In the genomic region with DNA sequence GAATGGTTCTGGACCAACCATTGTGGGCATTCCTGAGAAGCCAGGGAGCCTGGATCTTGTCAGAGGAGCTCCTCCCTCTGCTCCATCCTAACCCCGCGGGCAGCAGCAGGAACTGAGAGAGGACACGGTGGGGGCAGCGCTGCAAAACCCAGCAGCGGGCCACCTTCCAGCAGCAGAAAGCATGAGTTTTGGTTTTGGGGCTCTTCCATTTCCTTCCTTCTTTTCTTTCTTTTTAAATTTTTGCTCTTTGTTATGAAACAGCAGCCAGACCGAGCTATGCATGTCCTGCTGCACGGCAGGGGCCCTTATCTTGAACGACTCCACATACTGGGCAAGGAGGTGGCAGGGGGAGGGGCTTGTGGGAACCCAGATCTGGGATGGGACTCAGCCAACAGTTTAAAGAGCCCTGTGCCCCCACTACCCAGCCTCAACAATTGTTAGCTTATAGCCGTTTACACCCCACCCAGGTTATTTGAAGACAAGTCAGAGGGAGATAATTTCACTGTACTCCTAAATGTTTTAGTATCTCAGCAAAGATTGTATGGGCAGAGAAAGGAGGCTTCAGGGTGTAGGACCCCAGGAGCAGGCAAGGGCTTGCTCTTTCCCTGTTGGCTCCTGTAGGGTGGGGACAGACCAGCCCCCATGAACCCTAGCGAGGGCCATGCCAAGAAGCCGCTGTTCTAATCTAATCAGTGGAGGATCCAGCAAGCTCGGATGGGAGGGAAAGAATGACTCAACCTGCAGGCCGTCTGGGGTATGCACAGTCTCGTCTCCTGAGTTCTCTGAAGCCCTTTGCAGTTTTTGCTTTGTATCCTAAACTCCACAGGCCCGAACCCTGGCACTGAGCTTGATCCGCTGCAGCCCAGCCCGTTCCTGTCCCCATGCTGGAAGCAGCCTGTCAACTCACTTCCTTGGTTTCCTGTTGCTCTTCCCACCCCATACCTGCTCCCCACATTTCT, we compare ENCODE assay signal across 2 cellular contexts.
TF ChIP-seq lines count a peak whose summit lies in the region.

No MANE protein-coding gene starts in this region.

TF ChIP-seq in HCT116, 20 proteins besides CTCF, POLR2A, EP300 and RAD21 (continued from another document):
- no peak for TF ChIP-seq POLR2AphosphoS5 (IDR thresholded peaks at IDR 0.05; ENCODE audit: low read depth, low read length)
- TF ChIP-seq ATF3 (IDR thresholded peaks at IDR 0.05) = no peak
- TF ChIP-seq FOSL1 (IDR thresholded peaks at IDR 0.05; ENCODE audit: low read depth) = no peak
- TF ChIP-seq ELF1 (IDR thresholded peaks at IDR 0.05; ENCODE audit: borderline replicate concordance, low read depth) = no peak
- no peak for TF ChIP-seq EZH2 (IDR thresholded peaks at IDR 0.05)
- no peak for TF ChIP-seq CBX3 (IDR thresholded peaks at IDR 0.05; ENCODE audit: low read depth)
- no peak for TF ChIP-seq ZFX (IDR thresholded peaks at IDR 0.05)
- TF ChIP-seq CEBPB (IDR thresholded peaks at IDR 0.05; ENCODE audit: low read depth) = no peak
- TF ChIP-seq EZH2phosphoT487 (IDR thresholded peaks at IDR 0.05; ENCODE audit: borderline replicate concordance) = no peak
- TF ChIP-seq YY1 (IDR thresholded peaks at IDR 0.05; ENCODE audit: extremely low read depth, insufficient replicate concordance, low read depth, low read length) = no peak
- no peak for TF ChIP-seq SP1 (IDR thresholded peaks at IDR 0.05; ENCODE audit: low read depth)
- TF ChIP-seq TCF7L2 (IDR thresholded peaks at IDR 0.05; ENCODE audit: borderline replicate concordance, extremely low read depth, insufficient read depth, insufficient read length) = no peak
- TF ChIP-seq, protein P1, sequence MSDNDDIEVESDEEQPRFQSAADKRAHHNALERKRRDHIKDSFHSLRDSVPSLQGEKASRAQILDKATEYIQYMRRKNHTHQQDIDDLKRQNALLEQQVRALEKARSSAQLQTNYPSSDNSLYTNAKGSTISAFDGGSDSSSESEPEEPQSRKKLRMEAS (IDR thresholded peaks at IDR 0.05) = no peak
- TF ChIP-seq SRF (IDR thresholded peaks at IDR 0.05; ENCODE audit: low read depth) = no peak
- TF ChIP-seq, protein P2, sequence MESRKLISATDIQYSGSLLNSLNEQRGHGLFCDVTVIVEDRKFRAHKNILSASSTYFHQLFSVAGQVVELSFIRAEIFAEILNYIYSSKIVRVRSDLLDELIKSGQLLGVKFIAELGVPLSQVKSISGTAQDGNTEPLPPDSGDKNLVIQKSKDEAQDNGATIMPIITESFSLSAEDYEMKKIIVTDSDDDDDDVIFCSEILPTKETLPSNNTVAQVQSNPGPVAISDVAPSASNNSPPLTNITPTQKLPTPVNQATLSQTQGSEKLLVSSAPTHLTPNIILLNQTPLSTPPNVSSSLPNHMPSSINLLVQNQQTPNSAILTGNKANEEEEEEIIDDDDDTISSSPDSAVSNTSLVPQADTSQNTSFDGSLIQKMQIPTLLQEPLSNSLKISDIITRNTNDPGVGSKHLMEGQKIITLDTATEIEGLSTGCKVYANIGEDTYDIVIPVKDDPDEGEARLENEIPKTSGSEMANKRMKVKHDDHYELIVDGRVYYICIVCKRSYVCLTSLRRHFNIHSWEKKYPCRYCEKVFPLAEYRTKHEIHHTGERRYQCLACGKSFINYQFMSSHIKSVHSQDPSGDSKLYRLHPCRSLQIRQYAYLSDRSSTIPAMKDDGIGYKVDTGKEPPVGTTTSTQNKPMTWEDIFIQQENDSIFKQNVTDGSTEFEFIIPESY (IDR thresholded peaks at IDR 0.05; ENCODE audit: extremely low read depth, insufficient replicate concordance, low read length) = no peak

TF ChIP-seq in HepG2, 621 proteins besides CTCF, POLR2A, EP300 and RAD21:
- TF ChIP-seq, protein P3, sequence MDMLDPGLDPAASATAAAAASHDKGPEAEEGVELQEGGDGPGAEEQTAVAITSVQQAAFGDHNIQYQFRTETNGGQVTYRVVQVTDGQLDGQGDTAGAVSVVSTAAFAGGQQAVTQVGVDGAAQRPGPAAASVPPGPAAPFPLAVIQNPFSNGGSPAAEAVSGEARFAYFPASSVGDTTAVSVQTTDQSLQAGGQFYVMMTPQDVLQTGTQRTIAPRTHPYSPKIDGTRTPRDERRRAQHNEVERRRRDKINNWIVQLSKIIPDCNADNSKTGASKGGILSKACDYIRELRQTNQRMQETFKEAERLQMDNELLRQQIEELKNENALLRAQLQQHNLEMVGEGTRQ (IDR thresholded peaks at IDR 0.05; ENCODE audit: low read depth, low read length) = no peak
- TF ChIP-seq, protein P3 (CRISPR knock-in tag; IDR thresholded peaks at IDR 0.05; ENCODE audit: borderline replicate concordance) = no peak
- TF ChIP-seq, protein P2 (CRISPR knock-in tag; IDR thresholded peaks at IDR 0.05) = 0 out of 2 replicates have a peak, but pooled peaks have one; percentile 30
- no peak for TF ChIP-seq HNRNPH1 (optimal IDR thresholded peaks at IDR 0.05; ENCODE audit: low read depth, low read length)
- TF ChIP-seq ZNF773 (CRISPR knock-in tag; IDR thresholded peaks at IDR 0.05; ENCODE audit: borderline replicate concordance) = 0 out of 2 replicates have a peak, but pooled peaks have one; percentile 18
- peak; percentile 36; the same call in 1 of the 2 replicates for TF ChIP-seq ZBTB38 (CRISPR knock-in tag; IDR thresholded peaks at IDR 0.05)
